ENCODE assay signal across 8 cellular contexts in genomic region chr11:20647976-20648565, GRCh38. TPM values are rescaled to one million over a fixed set of nuclear protein-coding genes. Genes with fewer than 3 reads are reported as not detected.
A peak's percentile ranks its signal among the peaks of the same experiment; 100 is the strongest.
DNase-seq lines count a peak whose midpoint lies in the region; ATAC-seq and TF ChIP-seq lines count a peak whose summit lies in the region.

No MANE protein-coding gene starts in this region.

- no peak overlapping the region for H2BK15ac ChIP-seq in mesenchymal stem cell (ENCODE audit: low read depth, poor library complexity, severe bottlenecking)

- no peaks in the 10 kb centered on the region for H3K36me3 Mint-ChIP-seq in activated T-cell treated with anti-CD3 and anti-CD28 coated beads, Interleukin-2, amount 50 U/mL, for 24 hours (ENCODE audit: low read depth)

- no peak overlapping the region for H3K9ac ChIP-seq in Loucy (ENCODE audit: low read depth, low read length, poor library complexity, severe bottlenecking)
- H3K9ac ChIP-seq in SU-DHL-6 (ENCODE audit: low read length), result no peak overlapping the region
- no peak overlapping the region for H3K9ac ChIP-seq in mesenchymal stem cell (ENCODE audit: low read length)

- H2BK12ac ChIP-seq in mesenchymal stem cell (ENCODE audit: low read length in 2 of 2), result no peak overlapping the region

- no peak overlapping the region for H3K27ac ChIP-seq in SU-DHL-6 (ENCODE audit: low read depth, low read length)
- no peak overlapping the region for H3K27ac ChIP-seq in dorsolateral prefrontal cortex
- H3K27ac ChIP-seq in mesenchymal stem cell (ENCODE audit: low read length, poor library complexity, severe bottlenecking), result no peak overlapping the region

- no peaks in the 10 kb centered on the region for H3K27me3 ChIP-seq in Loucy (ENCODE audit: insufficient read depth, low read length, poor library complexity, severe bottlenecking)
- H3K27me3 ChIP-seq in SU-DHL-6 (ENCODE audit: low read length), result 0 out of 2 replicates have a peak, but pooled peaks cover 3% of the 10 kb centered on the region
- peaks cover 0 to 9% (median 0%) of the 10 kb centered on the region in 45 donors for H3K27me3 ChIP-seq in dorsolateral prefrontal cortex
- H3K27me3 ChIP-seq in mesenchymal stem cell (ENCODE audit: control insufficient read depth in 1 of 2, insufficient read depth in 1 of 2, low read length in 2 of 2), result peaks cover 0 to 7% of the 10 kb centered on the region in 2 experiments

- H3K4me1 ChIP-seq in Loucy (ENCODE audit: insufficient read depth, low read length, poor library complexity, severe bottlenecking), result no peaks in the 10 kb centered on the region
- no peaks in the 10 kb centered on the region for H3K4me1 ChIP-seq in mesenchymal stem cell (ENCODE audit: control insufficient read depth, insufficient read depth, low read depth, low read length)

- ATAC-seq in GM21529 (IDR thresholded peaks at IDR 0.05; ENCODE audit: unreplicated experiment), result peak; percentile 81

- H3K36me3 ChIP-seq in Loucy (ENCODE audit: insufficient read depth, low read length) (no peaks in the 10 kb centered on the region), SU-DHL-6 (ENCODE audit: low read length) (no peaks in the 10 kb centered on the region), mesenchymal stem cell (ENCODE audit: control insufficient read depth in 1 of 2, insufficient read depth in 2 of 2, low read depth in 1 of 2, low read length in 2 of 2) (no peaks in the 10 kb centered on the region)

- no peak overlapping the region for H2AK5ac ChIP-seq in mesenchymal stem cell (ENCODE audit: low read length, severe bottlenecking)

- no peaks in the 10 kb centered on the region for H3K9me3 Mint-ChIP-seq in activated T-cell treated with anti-CD3 and anti-CD28 coated beads, Interleukin-2, amount 50 U/mL, for 24 hours

- H2BK120ac ChIP-seq in mesenchymal stem cell (ENCODE audit: low read depth, low read length), result no peak overlapping the region

- no peak overlapping the region for H3K23ac ChIP-seq in mesenchymal stem cell (ENCODE audit: low read length in 2 of 2)

- H3F3A ChIP-seq in Loucy (ENCODE audit: low read depth) (no peaks in the 10 kb centered on the region), SU-DHL-6 (ENCODE audit: insufficient read depth) (no peaks in the 10 kb centered on the region)

- no peak overlapping the region for H3K14ac ChIP-seq in mesenchymal stem cell (ENCODE audit: low read length in 2 of 2)

- H3K9me2 ChIP-seq in Loucy (replicated peaks; ENCODE audit: low read depth, low read length) (no peaks in the 10 kb centered on the region), SU-DHL-6 (replicated peaks; ENCODE audit: insufficient read depth, low read length) (no peaks in the 10 kb centered on the region)

- H3K9me3 ChIP-seq in Loucy (ENCODE audit: insufficient read depth, low read depth, low read length) (no peaks in the 10 kb centered on the region), SU-DHL-6 (ENCODE audit: insufficient read depth, low read length) (no peaks in the 10 kb centered on the region), mesenchymal stem cell (ENCODE audit: control insufficient read depth, low read length) (no peaks in the 10 kb centered on the region)

- peaks cover 11% of the 10 kb centered on the region for H3K27me3 Mint-ChIP-seq in activated T-cell treated with anti-CD3 and anti-CD28 coated beads, Interleukin-2, amount 50 U/mL, for 24 hours

- no peak overlapping the region for H3K4me3 Mint-ChIP-seq in activated T-cell treated with anti-CD3 and anti-CD28 coated beads, Interleukin-2, amount 50 U/mL, for 24 hours

- intact Hi-C loops in dorsolateral prefrontal cortex (cut with DNase I), result loop anchor here (5.0 to 10.0 kb wide), 4 partner anchors 227 to 1657 kb away; no protein-coding TSS in a partner anchor

- TF ChIP-seq CTCF in Loucy (conservative IDR thresholded peaks at IDR 0.05; ENCODE audit: low read length) (peak; percentile 95), SU-DHL-6 (IDR thresholded peaks at IDR 0.05; ENCODE audit: insufficient read depth, low read length, poor library complexity, severe bottlenecking) (peak; percentile 87), dorsolateral prefrontal cortex (IDR thresholded peaks at IDR 0.05 in 54 of 56, conservative IDR thresholded peaks at IDR 0.05 in 2 of 56; ENCODE audit: low read depth in 1 of 56, partially characterized antibody in 56 of 56) (peak; percentile 71 to 98 (median 94))

- H2BK5ac ChIP-seq in mesenchymal stem cell (ENCODE audit: low read depth, low read length, poor library complexity, severe bottlenecking), result no peak overlapping the region

- H2AFZ ChIP-seq in Loucy (ENCODE audit: low read length) (peak overlapping the region; percentile 75), SU-DHL-6 (ENCODE audit: low read depth, low read length, severe bottlenecking) (no peak overlapping the region), mesenchymal stem cell (ENCODE audit: low read depth, low read length) (no peak overlapping the region)

- H3K4me3 ChIP-seq in Loucy (ENCODE audit: low read length, poor library complexity, severe bottlenecking) (no peak overlapping the region), SU-DHL-6 (ENCODE audit: insufficient read depth, low read length, poor library complexity, severe bottlenecking) (no peak overlapping the region), dorsolateral prefrontal cortex (no peak overlapping the region), mesenchymal stem cell (ENCODE audit: insufficient read depth in 1 of 2, low read depth in 1 of 2, low read length in 2 of 2) (no peak overlapping the region)

- no peaks in the 10 kb centered on the region for H3K4me1 Mint-ChIP-seq in activated T-cell treated with anti-CD3 and anti-CD28 coated beads, Interleukin-2, amount 50 U/mL, for 24 hours (ENCODE audit: low read depth)

- no peak overlapping the region for H3K18ac ChIP-seq in mesenchymal stem cell (ENCODE audit: low read depth in 1 of 2, low read length in 2 of 2)

- H3K4me2 ChIP-seq in Loucy (ENCODE audit: low read depth, low read length, poor library complexity, severe bottlenecking) (no peak overlapping the region), SU-DHL-6 (ENCODE audit: low read depth, low read length, poor library complexity, severe bottlenecking) (no peak overlapping the region), mesenchymal stem cell (ENCODE audit: low read length, poor library complexity, severe bottlenecking) (no peak overlapping the region)

- H3K27ac Mint-ChIP-seq in activated T-cell treated with anti-CD3 and anti-CD28 coated beads, Interleukin-2, amount 50 U/mL, for 24 hours, result no peak overlapping the region

- no peak overlapping the region for H4K91ac ChIP-seq in mesenchymal stem cell (ENCODE audit: low read length)

- WGBS in mesenchymal stem cell, result 50% methylated on average over 4 of the region's 4 CpGs

- no peak overlapping the region for H3K4ac ChIP-seq in mesenchymal stem cell (ENCODE audit: low read depth in 1 of 2, low read length in 2 of 2)

- H3K79me2 ChIP-seq in Loucy (ENCODE audit: insufficient read depth, low read length) (no peaks in the 10 kb centered on the region), SU-DHL-6 (ENCODE audit: insufficient read depth, low read length) (no peaks in the 10 kb centered on the region)

- H3K79me1 ChIP-seq in mesenchymal stem cell (replicated peaks; ENCODE audit: low read length, poor library complexity, severe bottlenecking), result no peaks in the 10 kb centered on the region

- DNase-seq in activated T-cell treated with anti-CD3 and anti-CD28 coated beads for 24 hours (ENCODE audit: low read depth), result peak; percentile 32
- DNase-seq in activated T-cell treated with anti-CD3 and anti-CD28 coated beads, Interleukin-2, amount 50 U/mL, for 24 hours, result no peak
- DNase-seq in dorsolateral prefrontal cortex, result peak in 3 of 10 donors; percentile 39 to 62 (median 50)
- peak; percentile 46 for DNase-seq in mesenchymal stem cell
- DNase-seq in ureter (ENCODE audit: low spot score), result peak; percentile 56

- H4K8ac ChIP-seq in mesenchymal stem cell (ENCODE audit: low read length), result no peak overlapping the region

- no peaks in the 10 kb centered on the region for H4K20me1 ChIP-seq in Loucy (ENCODE audit: insufficient read depth, low read length, poor library complexity, severe bottlenecking)
- no peaks in the 10 kb centered on the region for H4K20me1 ChIP-seq in SU-DHL-6 (ENCODE audit: low read depth, low read length)

RNA-seq across cellular contexts. Expression of gene NELL1, which starts 21.3 kb away (rescaled TPM):
- total RNA-seq in dorsolateral prefrontal cortex, result 10 to 100 TPM; 15.1 to 81.1 (median 48.0) TPM
- polyA plus RNA-seq in mesenchymal stem cell (2013, experiment 1 of 2), result not detected
- polyA plus RNA-seq in mesenchymal stem cell (2013, experiment 2 of 2), result not detected
- total RNA-seq in ureter, result not detected

RNA-seq across cellular contexts. Expression of gene SLC6A5, which starts 48.7 kb away (rescaled TPM):
- total RNA-seq in dorsolateral prefrontal cortex (1 to 10 TPM in 1 of 120 experiments, under 1 TPM in 40, not detected in 79; 0.06 to 1.4 (median 0.15) TPM), ureter (not detected)
- polyA plus RNA-seq in mesenchymal stem cell (2013, experiment 1 of 2), result not detected
- not detected for polyA plus RNA-seq in mesenchymal stem cell (2013, experiment 2 of 2)

Comparison
In these comparisons a context has a peak if more than half of its experiments do, and no peak if none do; other contexts are left out.
1. RNA of gene NELL1, which starts 21.3 kb away (total RNA-seq): 15.1 to 81.1 TPM in dorsolateral prefrontal cortex; not detected in ureter (single experiment); every median in the first group is over 10 times any median in the second.
2. Peak in every context shown above with its lines, with median percentiles within 50 percentile points of each other: CTCF ChIP-seq.